Comparison of ENCODE assay signal across 22 cellular contexts in genomic region chr6:67068781-67069180, GRCh38.
A peak's percentile ranks its signal among the peaks of the same experiment; 100 is the strongest.
DNase-seq lines count a peak whose midpoint lies in the region; ATAC-seq, FAIRE-seq and TF ChIP-seq lines count a peak whose summit lies in the region.
"Had no signal": no experiment of that assay in that cellular context is flagged by ENCODE, and none has a peak within 500 bp of the region (broad histone marks: within the 10 kb centered on the region; RNA-seq: fewer than 3 reads in every experiment).

No MANE protein-coding gene starts in this region.

- H3K9me3 ChIP-seq in neural progenitor cell (ENCODE audit: low read depth), result no peaks in the 10 kb centered on the region
- H3K9me3 ChIP-seq: A549; BLaER1 treated with 17β-estradiol and CSF1 and Interleukin-3, amounts not matched to agents 10 nM and 100 nM; Caco-2 had no signal

- ATAC-seq in WTC11, result peak; percentile 50
- no peak for ATAC-seq in GM21717 (IDR thresholded peaks at IDR 0.05; ENCODE audit: unreplicated experiment)
- ATAC-seq: A549; CD8-positive, alpha-beta T cell had no signal

- no peak overlapping the region for H3K27ac Mint-ChIP-seq in WTC11
- H3K27ac Mint-ChIP-seq in neural progenitor cell, result no peak overlapping the region
- H3K27ac Mint-ChIP-seq: B cell; CD4-positive, alpha-beta T cell; CD8-positive, alpha-beta T cell had no signal

- no peaks in the 10 kb centered on the region for H3K27me3 ChIP-seq in H7 (ENCODE audit: control insufficient read depth, insufficient read depth, low read length)
- no peaks in the 10 kb centered on the region for H3K27me3 ChIP-seq in neural progenitor cell
- H3K27me3 ChIP-seq: BLaER1 treated with 17β-estradiol and CSF1 and Interleukin-3, amounts not matched to agents 10 nM and 100 nM had no signal

- DNase-seq in H7 (peak; percentile 1), WTC11 (ENCODE audit: low spot score) (no peak), neural progenitor cell (ENCODE audit: low spot score) (peak; percentile 33), HTR-8/SVneo (ENCODE audit: insufficient read length, low spot score) (no peak), NCI-H1092 (lab: John Stamatoyannopoulos, UW) (no peak)
- DNase-seq: AML-193; Caco-2; Calu3; CD4-positive, alpha-beta T cell; CD8-positive, alpha-beta T cell; DMS79 treated with DMSO at 0.1 percent for 48 hours; GF-D8 had no signal

- H3K27ac ChIP-seq in neural progenitor cell, result no peak overlapping the region
- H3K27ac ChIP-seq: 22Rv1; A549; BLaER1 treated with 17β-estradiol and CSF1 and Interleukin-3, amounts not matched to agents 10 nM and 100 nM; C4-2B had no signal

- no peak for FAIRE-seq in HTR-8/SVneo (lab: Jason Lieb, UNC)
- FAIRE-seq: A549, D721Med, G401.6, GM12891, GM19239 had no signal

- H4K20me1 ChIP-seq in neural progenitor cell (ENCODE audit: low read depth), result no peaks in the 10 kb centered on the region
- H4K20me1 ChIP-seq: BLaER1 treated with 17β-estradiol and CSF1 and Interleukin-3, amounts not matched to agents 10 nM and 100 nM had no signal

- no peak overlapping the region for H3K4me3 Mint-ChIP-seq in WTC11
- no peak overlapping the region for H3K4me3 Mint-ChIP-seq in neural progenitor cell
- H3K4me3 Mint-ChIP-seq: B cell; CD4-positive, alpha-beta T cell; CD8-positive, alpha-beta T cell had no signal

- no peaks in the 10 kb centered on the region for H3K4me1 ChIP-seq in neural progenitor cell
- H3K4me1 ChIP-seq: A549; BLaER1 treated with 17β-estradiol and CSF1 and Interleukin-3, amounts not matched to agents 10 nM and 100 nM; Caco-2 had no signal

- H3K36me3 Mint-ChIP-seq in WTC11 (peaks cover 21% of the 10 kb centered on the region), neural progenitor cell (no peaks in the 10 kb centered on the region)
- H3K36me3 Mint-ChIP-seq: CD8-positive, alpha-beta T cell had no signal

- H3K4me1 Mint-ChIP-seq in WTC11 (peaks cover 4% of the 10 kb centered on the region), neural progenitor cell (peaks cover 2% of the 10 kb centered on the region)
- H3K4me1 Mint-ChIP-seq: B cell had no signal

- CTCF ChIA-PET in WTC11 (lab: Charles Lee), result no interaction called here

- no peak overlapping the region for H3K4me2 ChIP-seq in neural progenitor cell
- H3K4me2 ChIP-seq: A549; BLaER1 treated with 17β-estradiol and CSF1 and Interleukin-3, amounts not matched to agents 10 nM and 100 nM had no signal

- no peaks in the 10 kb centered on the region for H3K36me3 ChIP-seq in H7 (replicated peaks; ENCODE audit: control insufficient read depth, insufficient read depth, low read length)
- H3K36me3 ChIP-seq in neural progenitor cell, result no peaks in the 10 kb centered on the region
- H3K36me3 ChIP-seq: BLaER1 treated with 17β-estradiol and CSF1 and Interleukin-3, amounts not matched to agents 10 nM and 100 nM had no signal

- H3K9me3 Mint-ChIP-seq in WTC11, result peaks cover 30% of the 10 kb centered on the region
- H3K9me3 Mint-ChIP-seq in neural progenitor cell, result peaks cover 11% of the 10 kb centered on the region

- H3K4me3 ChIP-seq in H7 (ENCODE audit: insufficient read depth, low read depth, low read length), result no peak overlapping the region
- H3K4me3 ChIP-seq in neural progenitor cell, result no peak overlapping the region
- H3K4me3 ChIP-seq: A549; BLaER1 treated with 17β-estradiol and CSF1 and Interleukin-3, amounts not matched to agents 10 nM and 100 nM had no signal

- H3K27me3 Mint-ChIP-seq in WTC11 (ENCODE audit: low read depth), result no peaks in the 10 kb centered on the region
- H3K27me3 Mint-ChIP-seq in neural progenitor cell (ENCODE audit: insufficient read depth, low read depth), result no peaks in the 10 kb centered on the region
- H3K27me3 Mint-ChIP-seq: B cell; CD4-positive, alpha-beta T cell had no signal

- no peak for TF ChIP-seq CTCF in WTC11 (IDR thresholded peaks at IDR 0.05)
- TF ChIP-seq CTCF in neural progenitor cell (IDR thresholded peaks at IDR 0.05), result no peak

- POLR2A ChIA-PET in WTC11 (lab: Charles Lee), result no interaction called here

- no peaks in the 10 kb centered on the region for H3F3A ChIP-seq in neural progenitor cell (ENCODE audit: low read depth)

- no peak overlapping the region for H2AFZ ChIP-seq in neural progenitor cell (replicated peaks)

- H3K9ac ChIP-seq in neural progenitor cell, result no peak overlapping the region
- H3K9ac ChIP-seq: BLaER1 treated with 17β-estradiol and CSF1 and Interleukin-3, amounts not matched to agents 10 nM and 100 nM had no signal

- no peaks in the 10 kb centered on the region for H3K79me2 ChIP-seq in neural progenitor cell (ENCODE audit: low read depth)

TF ChIP-seq in WTC11, 78 proteins besides CTCF, POLR2A, EP300 and RAD21:
- TF ChIP-seq ZNF423 (CRISPR knock-in tag; IDR thresholded peaks at IDR 0.05) (no peak), NFATC4 (CRISPR knock-in tag; IDR thresholded peaks at IDR 0.05) (no peak), TEAD1 (CRISPR knock-in tag; IDR thresholded peaks at IDR 0.05) (no peak), ATF2 (CRISPR knock-in tag; IDR thresholded peaks at IDR 0.05; ENCODE audit: borderline replicate concordance, low read depth) (no peak), CDX4 (CRISPR knock-in tag; IDR thresholded peaks at IDR 0.05; ENCODE audit: borderline replicate concordance) (no peak), ZSCAN18 (CRISPR knock-in tag; IDR thresholded peaks at IDR 0.05) (no peak), JAZF1 (CRISPR knock-in tag; IDR thresholded peaks at IDR 0.05) (no peak), TCF7 (CRISPR knock-in tag; IDR thresholded peaks at IDR 0.05; ENCODE audit: low read depth) (no peak), FOXK1 (CRISPR knock-in tag; IDR thresholded peaks at IDR 0.05) (no peak), ZNF671 (CRISPR knock-in tag; IDR thresholded peaks at IDR 0.05) (no peak)

Comparison
In these comparisons a context has a peak if more than half of its experiments do, and no peak if none do; other contexts are left out.
1. DNase-seq: peak in H7 (single experiment) and neural progenitor cell (single experiment); none in WTC11 (single experiment), HTR-8/SVneo (single experiment) and NCI-H1092 (single experiment).